26 cellular contexts compared by ENCODE assay signal in the genomic region with DNA sequence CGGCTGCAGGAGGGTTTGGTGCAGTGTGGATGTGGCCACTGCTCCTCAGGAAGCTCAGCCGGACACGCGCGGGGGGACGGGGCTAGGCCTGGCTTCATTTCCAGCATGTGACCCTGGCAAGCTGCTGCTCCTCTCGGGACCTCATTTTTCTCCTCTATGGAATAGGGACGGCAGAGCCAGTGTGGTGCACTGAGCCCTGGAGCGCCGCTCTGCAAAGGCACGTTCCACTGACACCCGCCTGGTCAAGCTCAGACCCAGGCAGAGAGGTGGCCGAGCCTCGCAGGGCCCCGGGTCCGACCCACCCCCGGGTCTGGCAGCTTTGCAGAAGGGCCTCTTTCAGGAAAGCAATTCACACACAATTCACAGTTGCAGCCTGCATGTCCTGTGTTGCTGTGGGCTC.
"Had no signal": no experiment of that assay in that cellular context is flagged by ENCODE, and none has a peak within 500 bp of the region (broad histone marks: within the 10 kb centered on the region; RNA-seq: fewer than 3 reads in every experiment).

No MANE protein-coding gene starts in this region.

- H3K27ac ChIP-seq: left lung, lower lobe of right lung, neural progenitor cell, ovary, prostate gland, sigmoid colon, spleen, suprapubic skin, thoracic aorta, tibial artery, uterus had no signal

- ATAC-seq: left colon, left lung, lower lobe of right lung, natural killer cell, right cardiac atrium had no signal

- H2AFZ ChIP-seq: neural progenitor cell had no signal

- H3K27me3 ChIP-seq: ovary had no signal

- H3K4me3 ChIP-seq: left lung, lower lobe of right lung, neural progenitor cell, ovary, prostate gland, sigmoid colon, spleen, suprapubic skin, thoracic aorta, tibial artery, uterus had no signal

- H3K9me3 ChIP-seq: left lung, lower lobe of right lung, ovary, prostate gland, sigmoid colon, spleen, suprapubic skin, thoracic aorta, tibial artery, uterus had no signal

- H3K9ac ChIP-seq: neural progenitor cell had no signal

- H3K36me3 ChIP-seq: left lung, lower lobe of right lung, neural progenitor cell, ovary, prostate gland, sigmoid colon, spleen, suprapubic skin, thoracic aorta, tibial artery, uterus had no signal

- FAIRE-seq: islet of Langerhans, kidney, small intestine had no signal

- DNase-seq: hypothalamus; immature natural killer cell; kidney; left colon; left lung; lower lobe of right lung; mammary epithelial cell; mesenchymal stem cell; naive B cell; natural killer cell; nephron progenitor cell; ovary; retina; sigmoid colon; small intestine; spleen; stimulated activated CD4-positive, alpha-beta T cell treated with anti-CD3 and anti-CD28 coated beads, Interleukin-4, amount 100 ng/mL, for 24 hours; stimulated activated naive CD4-positive, alpha-beta T cell; tibial artery; uterus had no signal

- H3K4me2 ChIP-seq: neural progenitor cell had no signal

- H3K4me1 ChIP-seq: neural progenitor cell, prostate gland, uterus had no signal
